19 cellular contexts compared by ENCODE assay signal in the genomic region with DNA sequence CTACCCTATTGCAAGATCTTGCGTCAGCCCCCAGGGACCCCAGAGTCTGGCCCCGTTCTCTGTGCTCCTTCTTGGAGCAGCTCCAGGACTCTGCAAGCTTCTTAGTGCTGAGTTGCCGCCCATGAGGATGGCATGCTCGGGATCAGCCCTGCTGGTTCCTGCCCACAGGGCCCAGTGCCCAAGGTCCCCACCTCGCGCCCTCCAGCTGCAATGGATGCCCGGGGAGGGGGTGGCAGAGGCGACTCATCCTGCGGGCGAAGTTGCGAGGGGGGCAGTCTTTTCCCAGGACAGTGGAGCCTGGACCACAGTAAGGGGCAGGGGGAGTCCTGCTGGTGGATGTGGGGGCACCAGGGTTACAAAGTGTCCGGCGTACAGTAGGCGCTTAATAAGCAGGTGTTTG.
DNase-seq lines count a peak whose midpoint lies in the region; ATAC-seq and TF ChIP-seq lines count a peak whose summit lies in the region.
"Had no signal": no experiment of that assay in that cellular context is flagged by ENCODE, and none has a peak within 500 bp of the region (broad histone marks: within the 10 kb centered on the region; RNA-seq: fewer than 3 reads in every experiment).

No MANE protein-coding gene starts in this region.

- H3K9me2 ChIP-seq in SK-N-SH: no peaks in the 10 kb centered on the region

- 95% methylated on average over 4 of the region's 14 CpGs; no CpG with 5 or more reads in 1 of the 2 donors for WGBS in gastroesophageal sphincter (ENCODE audit: low coverage in 1 of 2), 2 donors
- 91% methylated on average over 13 of the region's 14 CpGs for WGBS in SK-N-SH (ENCODE audit: low lambda C conversion rate)

- H4K20me1 ChIP-seq in SK-N-SH (ENCODE audit: insufficient read depth): no peaks in the 10 kb centered on the region
- H4K20me1 ChIP-seq: BLaER1 had no signal

- POLR2A ChIA-PET in SK-N-SH (lab: Yijun Ruan, JAX): no interaction called here

- H3K36me3 ChIP-seq in gastroesophageal sphincter: no peaks in the 10 kb centered on the region
- no peaks in the 10 kb centered on the region for H3K36me3 ChIP-seq in SK-N-SH (replicated peaks in 1 of 2; ENCODE audit: control insufficient read depth in 1 of 2, insufficient read depth in 2 of 2, low read length in 1 of 2)
- H3K36me3 ChIP-seq: BLaER1 had no signal

- no peak overlapping the region for H3K27ac ChIP-seq in gastroesophageal sphincter
- H3K27ac ChIP-seq in SK-N-SH (ENCODE audit: low read depth in 2 of 2, low read length in 1 of 2): no peak overlapping the region
- H3K27ac ChIP-seq: 22Rv1, BLaER1, C4-2B, GM23248 had no signal

- DNase-seq in activated gamma-delta T cell (lab: John Stamatoyannopoulos, UW): peak; percentile 2
- no peak for DNase-seq in activated gamma-delta T cell treated with Interleukin-2 at 50 U/mL for 16 hours
- DNase-seq in progenitor cell of endocrine pancreas (ENCODE audit: low spot score, unreplicated experiment): no peak
- DNase-seq in SK-N-SH: no peak
- DNase-seq in DMS53 (lab: John Stamatoyannopoulos, UW): no peak
- DNase-seq: CD4-positive, CD25-positive, alpha-beta regulatory T cell; CD8-positive, alpha-beta T cell; DMS 273 treated with DMSO at 0.1 percent for 48 hours; DMS79 treated with DMSO at 0.1 percent for 48 hours; GF-D8; GM23248; H7 had no signal

- H3K9me3 ChIP-seq in gastroesophageal sphincter: no peaks in the 10 kb centered on the region
- H3K9me3 ChIP-seq in SK-N-SH: no peaks in the 10 kb centered on the region

- no peaks in the 10 kb centered on the region for H3F3A ChIP-seq in SK-N-SH (replicated peaks; ENCODE audit: insufficient read depth)

- TF ChIP-seq POLR2A in gastroesophageal sphincter (IDR thresholded peaks at IDR 0.05): no peak

- H3K79me2 ChIP-seq in SK-N-SH (ENCODE audit: insufficient read depth): no peaks in the 10 kb centered on the region

- TF ChIP-seq RAD21 in SK-N-SH (IDR thresholded peaks at IDR 0.05; ENCODE audit: low read length): no peak

- peak; percentile 19 for ATAC-seq in gastroesophageal sphincter
- no peak for ATAC-seq in GM19351 (IDR thresholded peaks at IDR 0.05; ENCODE audit: unreplicated experiment)
- ATAC-seq: CD8-positive, alpha-beta T cell; HCT116 had no signal

- CTCF ChIA-PET in SK-N-SH (lab: Yijun Ruan, JAX): interaction anchor here (0.7 kb wide), 1 partner anchor 8 kb away, joined by 3 read pairs; no protein-coding TSS in a partner anchor

- no peaks in the 10 kb centered on the region for H3K9me3 Mint-ChIP-seq in progenitor cell of endocrine pancreas (ENCODE audit: low read depth)
- H3K9me3 Mint-ChIP-seq: CD4-positive, CD25-positive, alpha-beta regulatory T cell; CD8-positive, alpha-beta T cell had no signal

- no peak overlapping the region for H3K9ac ChIP-seq in SK-N-SH
- H3K9ac ChIP-seq: BLaER1, GM23248 had no signal

- H3K27me3 ChIP-seq in gastroesophageal sphincter: no peaks in the 10 kb centered on the region
- no peaks in the 10 kb centered on the region for H3K27me3 ChIP-seq in SK-N-SH (ENCODE audit: insufficient read depth)
- H3K27me3 ChIP-seq: BLaER1 had no signal

- H3K4me1 ChIP-seq in gastroesophageal sphincter (peaks cover 0 to 18% (median 3%) of the 10 kb centered on the region in 3 donors), SK-N-SH (ENCODE audit: control insufficient read depth in 1 of 2, insufficient read depth in 2 of 2, low read depth in 1 of 2, low read length in 1 of 2) (peaks cover 0 to 3% of the 10 kb centered on the region in 2 experiments; a peak in 1 of 4 replicates)

- peaks cover 2% of the 10 kb centered on the region for H3K27me3 Mint-ChIP-seq in progenitor cell of endocrine pancreas
- H3K27me3 Mint-ChIP-seq: B cell had no signal

- no peak for TF ChIP-seq CTCF in gastroesophageal sphincter (IDR thresholded peaks at IDR 0.05)
- no peak for TF ChIP-seq CTCF in progenitor cell of endocrine pancreas (IDR thresholded peaks at IDR 0.05; ENCODE audit: unreplicated experiment)
- no peak for TF ChIP-seq CTCF in SK-N-SH (IDR thresholded peaks at IDR 0.05)

- H2AFZ ChIP-seq in SK-N-SH (ENCODE audit: low read depth): no peak overlapping the region
- H2AFZ ChIP-seq: GM23248 had no signal

- H3K4me1 Mint-ChIP-seq in progenitor cell of endocrine pancreas (ENCODE audit: low read depth): peaks cover 3% of the 10 kb centered on the region

- TF ChIP-seq EP300 in gastroesophageal sphincter (IDR thresholded peaks at IDR 0.05) (no peak), SK-N-SH (IDR thresholded peaks at IDR 0.05; ENCODE audit: borderline replicate concordance in 1 of 2, low read depth in 1 of 2, low read length in 1 of 2) (no peak)

- H3K27ac Mint-ChIP-seq in progenitor cell of endocrine pancreas: peak overlapping the region; percentile 52
- H3K27ac Mint-ChIP-seq: B cell; CD4-positive, CD25-positive, alpha-beta regulatory T cell; CD8-positive, alpha-beta T cell had no signal

- H3K36me3 Mint-ChIP-seq in progenitor cell of endocrine pancreas (ENCODE audit: insufficient read depth): no peaks in the 10 kb centered on the region
- H3K36me3 Mint-ChIP-seq: CD4-positive, CD25-positive, alpha-beta regulatory T cell; CD8-positive, alpha-beta T cell had no signal

- no peak overlapping the region for H3K4me2 ChIP-seq in SK-N-SH
- H3K4me2 ChIP-seq: BLaER1 had no signal

- H3K4me3 ChIP-seq in gastroesophageal sphincter (no peak overlapping the region), SK-N-SH (ENCODE audit: low read depth in 2 of 2, low read length in 1 of 2) (no peak overlapping the region)
- H3K4me3 ChIP-seq: BLaER1, GM23248 had no signal

- no peak overlapping the region for H3K4me3 Mint-ChIP-seq in progenitor cell of endocrine pancreas (ENCODE audit: low read depth)
- H3K4me3 Mint-ChIP-seq: B cell; CD4-positive, CD25-positive, alpha-beta regulatory T cell; CD8-positive, alpha-beta T cell had no signal

TF ChIP-seq in SK-N-SH, 30 proteins besides CTCF, POLR2A, EP300 and RAD21:
- no peak for TF ChIP-seq ELF1 (IDR thresholded peaks at IDR 0.05)
- TF ChIP-seq USF1 (IDR thresholded peaks at IDR 0.05; ENCODE audit: borderline replicate concordance, low read depth): no peak
- TF ChIP-seq MAX (IDR thresholded peaks at IDR 0.05; ENCODE audit: low read depth): no peak
- TF ChIP-seq CHD2 (IDR thresholded peaks at IDR 0.05; ENCODE audit: low read length, partially characterized antibody): no peak
- no peak for TF ChIP-seq TCF12 (IDR thresholded peaks at IDR 0.05)
- no peak for TF ChIP-seq SIN3A (IDR thresholded peaks at IDR 0.05; ENCODE audit: borderline replicate concordance, low read depth, low read length)
- TF ChIP-seq MEF2A (IDR thresholded peaks at IDR 0.05; ENCODE audit: borderline replicate concordance, low read depth): no peak
- no peak for TF ChIP-seq RXRA (IDR thresholded peaks at IDR 0.05; ENCODE audit: borderline replicate concordance, low read depth)
- no peak for TF ChIP-seq NRF1 (IDR thresholded peaks at IDR 0.05; ENCODE audit: low read depth, low read length)
